8 cellular contexts compared by ENCODE assay signal in genomic region chr12:125330645-125331341, GRCh38.
DNase-seq lines count a peak whose midpoint lies in the region; ATAC-seq and TF ChIP-seq lines count a peak whose summit lies in the region.

No MANE protein-coding gene starts in this region.

- H3K36me3 ChIP-seq in gastroesophageal sphincter (no peaks in the 10 kb centered on the region), suprapubic skin (no peaks in the 10 kb centered on the region)

- DNase-seq in NCI-H2171 treated with DMSO at 0.1 percent for 48 hours (lab: John Stamatoyannopoulos, UW) = peak; percentile 8
- DNase-seq in NCI-H2171 (lab: John Stamatoyannopoulos, UW) = no peak
- DNase-seq in NCI-H82 treated with DMSO at 0.1 percent for 48 hours (lab: John Stamatoyannopoulos, UW; ENCODE audit: unreplicated experiment) = peak; percentile 5
- DNase-seq in activated T-helper 2 cell treated with anti-CD3 and anti-CD28 coated beads, Interferon-gamma antibody, Interleukin-2, Interleukin-4, amounts not matched to agents 10 μg/mL and 5 μg/mL and 100 μg/mL, durations not matched to agents 14 hours and 24 hours and 36 hours (ENCODE audit: low spot score) = peak; percentile 36
- peak; percentile 92 for DNase-seq in neural crest cell (ENCODE audit: low read depth, low spot score)
- peak in 1 of 2 donors; percentile 65 for DNase-seq in suprapubic skin (ENCODE audit: low spot score in 2 of 2)

- H3K4me3 ChIP-seq in gastroesophageal sphincter (peak overlapping the region in 1 of 2 donors; percentile 47), suprapubic skin (peak overlapping the region; percentile 40)

- H3K27me3 ChIP-seq in gastroesophageal sphincter (peaks cover 49% of the 10 kb centered on the region), suprapubic skin (peaks cover 27% of the 10 kb centered on the region)

- peaks cover 8% of the 10 kb centered on the region for H3K27me3 Mint-ChIP-seq in activated T-helper 2 cell treated with anti-CD3 and anti-CD28 coated beads, Interferon-gamma antibody, Interleukin-2, Interleukin-4, amounts not matched to agents 10 μg/mL and 5 μg/mL and 100 μg/mL, durations not matched to agents 14 hours and 24 hours and 36 hours (ENCODE audit: low read depth)
- H3K27me3 Mint-ChIP-seq in neural crest cell (ENCODE audit: low read depth) = no peaks in the 10 kb centered on the region

- no peak overlapping the region for H3K27ac Mint-ChIP-seq in activated T-helper 2 cell treated with anti-CD3 and anti-CD28 coated beads, Interferon-gamma antibody, Interleukin-2, Interleukin-4, amounts not matched to agents 10 μg/mL and 5 μg/mL and 100 μg/mL, durations not matched to agents 14 hours and 24 hours and 36 hours
- no peak overlapping the region for H3K27ac Mint-ChIP-seq in neural crest cell (ENCODE audit: unreplicated experiment)

- intact Hi-C loops in activated T-helper 2 cell treated with anti-CD3 and anti-CD28 coated beads, Interferon-gamma antibody, Interleukin-2, Interleukin-4, amounts not matched to agents 10 μg/mL and 5 μg/mL and 100 μg/mL, durations not matched to agents 14 hours and 24 hours and 36 hours (cut with micrococcal nuclease) = loop anchor here (1.0 to 5.0 kb wide), 2 partner anchors 73 to 148 kb away; no protein-coding TSS in a partner anchor

- TF ChIP-seq EP300 in gastroesophageal sphincter (IDR thresholded peaks at IDR 0.05) (no peak), suprapubic skin (IDR thresholded peaks at IDR 0.05) (no peak)

- ATAC-seq in HG02642 (IDR thresholded peaks at IDR 0.05; ENCODE audit: poor library complexity, unreplicated experiment) (peak; percentile 87), gastroesophageal sphincter (peak; percentile 82)

- no peaks in the 10 kb centered on the region for H3K9me3 Mint-ChIP-seq in activated T-helper 2 cell treated with anti-CD3 and anti-CD28 coated beads, Interferon-gamma antibody, Interleukin-2, Interleukin-4, amounts not matched to agents 10 μg/mL and 5 μg/mL and 100 μg/mL, durations not matched to agents 14 hours and 24 hours and 36 hours
- peaks cover 15% of the 10 kb centered on the region for H3K9me3 Mint-ChIP-seq in neural crest cell

- H3K4me1 ChIP-seq in gastroesophageal sphincter = peaks cover 0 to 11% (median 0%) of the 10 kb centered on the region in 3 donors
- H3K4me1 ChIP-seq in suprapubic skin = peaks cover 9% of the 10 kb centered on the region

- no peaks in the 10 kb centered on the region for H3K36me3 Mint-ChIP-seq in activated T-helper 2 cell treated with anti-CD3 and anti-CD28 coated beads, Interferon-gamma antibody, Interleukin-2, Interleukin-4, amounts not matched to agents 10 μg/mL and 5 μg/mL and 100 μg/mL, durations not matched to agents 14 hours and 24 hours and 36 hours (ENCODE audit: low read depth)
- H3K36me3 Mint-ChIP-seq in neural crest cell (ENCODE audit: low read depth) = peaks cover 7% of the 10 kb centered on the region

- no peaks in the 10 kb centered on the region for H3K4me1 Mint-ChIP-seq in activated T-helper 2 cell treated with anti-CD3 and anti-CD28 coated beads, Interferon-gamma antibody, Interleukin-2, Interleukin-4, amounts not matched to agents 10 μg/mL and 5 μg/mL and 100 μg/mL, durations not matched to agents 14 hours and 24 hours and 36 hours (ENCODE audit: low read depth)
- H3K4me1 Mint-ChIP-seq in neural crest cell = peaks cover 51% of the 10 kb centered on the region

- TF ChIP-seq CTCF in gastroesophageal sphincter (IDR thresholded peaks at IDR 0.05) = peak; percentile 60 to 94 (median 66)
- TF ChIP-seq CTCF in neural crest cell (conservative IDR thresholded peaks at IDR 0.05) = peak; percentile 94
- TF ChIP-seq CTCF in suprapubic skin (IDR thresholded peaks at IDR 0.05) = peak; percentile 50 to 88

- H3K27ac ChIP-seq in gastroesophageal sphincter (no peak overlapping the region), suprapubic skin (no peak overlapping the region)

- H3K9me3 ChIP-seq in gastroesophageal sphincter (peaks cover 0 to 11% (median 0%) of the 10 kb centered on the region in 3 donors), suprapubic skin (no peaks in the 10 kb centered on the region)

- WGBS in gastroesophageal sphincter (ENCODE audit: low coverage in 1 of 2), 2 donors = 0% methylated on average over 1 to 11 of the region's 30 CpGs
- under 1% methylated on average over 27 of the region's 30 CpGs for WGBS in suprapubic skin

- TF ChIP-seq POLR2A in gastroesophageal sphincter (IDR thresholded peaks at IDR 0.05) (no peak), suprapubic skin (IDR thresholded peaks at IDR 0.05) (no peak)

- H3K4me3 Mint-ChIP-seq in activated T-helper 2 cell treated with anti-CD3 and anti-CD28 coated beads, Interferon-gamma antibody, Interleukin-2, Interleukin-4, amounts not matched to agents 10 μg/mL and 5 μg/mL and 100 μg/mL, durations not matched to agents 14 hours and 24 hours and 36 hours (ENCODE audit: low read depth) = no peak overlapping the region
- H3K4me3 Mint-ChIP-seq in neural crest cell = peak overlapping the region; percentile 65
